8 cellular contexts compared by ENCODE assay signal in the genomic region with DNA sequence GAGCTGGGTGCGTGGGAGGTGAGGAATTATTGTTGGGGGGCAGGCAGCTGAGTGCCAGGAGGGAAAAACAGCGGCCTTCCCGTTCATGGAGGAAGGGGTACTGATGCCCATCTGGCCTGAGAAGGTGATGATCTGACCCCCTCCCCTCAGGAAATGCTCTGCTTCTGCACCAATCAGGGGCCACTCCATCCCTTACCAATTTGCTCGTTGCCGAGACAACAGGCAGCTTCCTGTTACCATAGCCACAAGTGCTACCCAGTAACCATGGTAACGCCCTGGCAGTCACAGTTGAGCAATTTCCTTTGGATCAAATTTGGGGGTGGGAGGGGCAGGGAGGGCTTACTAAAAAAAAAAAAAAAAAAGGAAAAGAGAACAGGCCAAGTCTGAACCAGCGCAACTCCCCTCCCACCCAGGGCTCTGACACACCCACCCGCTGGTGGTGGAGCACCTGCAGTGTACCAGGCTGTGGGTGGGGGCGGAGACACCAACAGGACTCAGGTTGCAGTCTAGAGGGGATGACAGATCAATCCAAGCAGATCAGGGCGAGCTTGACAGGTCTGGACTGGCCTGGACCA. TPM values are rescaled to one million over a fixed set of nuclear protein-coding genes. Genes with fewer than 3 reads are reported as not detected.
DNase-seq lines count a peak whose midpoint lies in the region; ATAC-seq and TF ChIP-seq lines count a peak whose summit lies in the region.

No MANE protein-coding gene starts in this region.

- H3K27ac ChIP-seq in DND-41 (ENCODE audit: low read length) = no peak overlapping the region
- H3K27ac ChIP-seq in foreskin keratinocyte = no peak overlapping the region
- no peak overlapping the region for H3K27ac ChIP-seq in tibial nerve

- no peak overlapping the region for H3K9ac ChIP-seq in DND-41 (ENCODE audit: low read depth, low read length)

- TF ChIP-seq CTCF in DND-41 (IDR thresholded peaks at IDR 0.05; ENCODE audit: borderline replicate concordance, extremely low read depth, low read length, poor library complexity, severe bottlenecking) = no peak
- no peak for TF ChIP-seq CTCF in foreskin keratinocyte (conservative IDR thresholded peaks at IDR 0.05)
- no peak for TF ChIP-seq CTCF in tibial nerve (IDR thresholded peaks at IDR 0.05)

- H3K27me3 ChIP-seq in DND-41 (ENCODE audit: insufficient read depth, low read length, poor library complexity) (no peaks in the 10 kb centered on the region), foreskin keratinocyte (peaks cover 2% of the 10 kb centered on the region), tibial nerve (no peaks in the 10 kb centered on the region)

- H3K4me2 ChIP-seq in DND-41 (ENCODE audit: insufficient read depth, low read length) = no peak overlapping the region

- no peak for TF ChIP-seq EP300 in tibial nerve (IDR thresholded peaks at IDR 0.05)

- no peak for TF ChIP-seq POLR2A in tibial nerve (IDR thresholded peaks at IDR 0.05)

- H3K36me3 ChIP-seq in DND-41 (ENCODE audit: insufficient read depth, low read length) = no peaks in the 10 kb centered on the region
- peaks cover 0 to 10% (median 0%) of the 10 kb centered on the region in 3 donors for H3K36me3 ChIP-seq in tibial nerve

- ATAC-seq in DND-41 (ENCODE audit: insufficient read depth, low read depth) = peak; percentile 39; the same call in 1 of the 3 replicates
- peak; percentile 65 for ATAC-seq in foreskin keratinocyte
- ATAC-seq in GM18858 (IDR thresholded peaks at IDR 0.05; ENCODE audit: unreplicated experiment) = no peak
- ATAC-seq in GM18907 (IDR thresholded peaks at IDR 0.05; ENCODE audit: unreplicated experiment) = no peak

- H3K9me3 ChIP-seq in DND-41 (ENCODE audit: insufficient read depth, low read length, severe bottlenecking) (no peaks in the 10 kb centered on the region), tibial nerve (no peaks in the 10 kb centered on the region)

- no peak overlapping the region for H2AFZ ChIP-seq in DND-41 (ENCODE audit: low read depth, low read length)

- H4K20me1 ChIP-seq in DND-41 (ENCODE audit: insufficient read depth, low read length) = no peaks in the 10 kb centered on the region

- H3K79me2 ChIP-seq in DND-41 (ENCODE audit: insufficient read depth, low read length) = no peaks in the 10 kb centered on the region

- no peaks in the 10 kb centered on the region for H3K4me1 ChIP-seq in DND-41 (ENCODE audit: insufficient read depth, low read length)
- no peaks in the 10 kb centered on the region for H3K4me1 ChIP-seq in foreskin keratinocyte
- no peaks in the 10 kb centered on the region for H3K4me1 ChIP-seq in tibial nerve

- 45% methylated on average over 10 of the region's 10 CpGs for WGBS in tibial nerve, 2 donors

- DNase-seq in DND-41 (peak; percentile 45), NCI-H2171 treated with DMSO at 0.1 percent for 48 hours (lab: John Stamatoyannopoulos, UW) (peak; percentile 59), foreskin keratinocyte (no peak), KG1 (lab: John Stamatoyannopoulos, UW) (no peak), tibial nerve (ENCODE audit: low spot score in 2 of 2) (no peak)
- DNase-seq in activated CD8-positive, alpha-beta memory T cell treated with anti-CD3 and anti-CD28 coated beads, Interleukin-2, amount 50 U/mL, for 48 hours = peak; percentile 49

- no peak overlapping the region for H3K4me3 ChIP-seq in DND-41 (ENCODE audit: low read depth in 1 of 2, low read length in 2 of 2)
- no peak overlapping the region for H3K4me3 ChIP-seq in tibial nerve

RNA-seq across cellular contexts. Expression of a gene that starts 13.7 kb away (rescaled TPM):
- total RNA-seq in foreskin keratinocyte (0.17 and 0.18 TPM in 2 replicates), tibial nerve (10 to 100 TPM in 1 of 4 donors, 1 to 10 TPM in 3; 6.0 to 10.4 (median 7.4) TPM)
- 0.03 and 0.06 TPM in 2 replicates for polyA plus RNA-seq in foreskin keratinocyte

RNA-seq across cellular contexts. Expression of a gene that starts 33.9 kb away (rescaled TPM):
- total RNA-seq in foreskin keratinocyte = 48.1 and 52.2 TPM in 2 replicates
- polyA plus RNA-seq in foreskin keratinocyte = 40.7 and 42.1 TPM in 2 replicates
- total RNA-seq in tibial nerve = 10 to 100 TPM; 59.2 to 76.8 (median 65.1) TPM

Comparison
In these comparisons a context has a peak if more than half of its experiments do, and no peak if none do; other contexts are left out.
1. ATAC-seq: peak in DND-41 (single experiment) and foreskin keratinocyte (single experiment); none in GM18858 (single experiment) and GM18907 (single experiment).
2. DNase-seq: peak in DND-41 (single experiment), NCI-H2171 treated with DMSO at 0.1 percent for 48 hours (single experiment) and activated CD8-positive, alpha-beta memory T cell treated with anti-CD3 and anti-CD28 coated beads, Interleukin-2, amount 50 U/mL, for 48 hours (single experiment); none in foreskin keratinocyte (0 of 2), KG1 (single experiment) and tibial nerve (0 of 2).